ENCODE assay signal across 13 cellular contexts in genomic region chr13:32047796-32048195, GRCh38. TPM values are rescaled to one million over a fixed set of nuclear protein-coding genes. Genes with fewer than 3 reads are reported as not detected.
DNase-seq lines count a peak whose midpoint lies in the region; ATAC-seq and TF ChIP-seq lines count a peak whose summit lies in the region.
"Had no signal": no experiment of that assay in that cellular context is flagged by ENCODE, and none has a peak within 500 bp of the region (broad histone marks: within the 10 kb centered on the region; RNA-seq: fewer than 3 reads in every experiment).

No MANE protein-coding gene starts in this region.

- no peaks in the 10 kb centered on the region for H3K27me3 Mint-ChIP-seq in progenitor cell of endocrine pancreas

- peaks cover 15% of the 10 kb centered on the region for H3K4me1 Mint-ChIP-seq in progenitor cell of endocrine pancreas (ENCODE audit: low read depth)

- TF ChIP-seq CTCF in progenitor cell of endocrine pancreas (IDR thresholded peaks at IDR 0.05; ENCODE audit: unreplicated experiment): no peak

- H3K27ac Mint-ChIP-seq in progenitor cell of endocrine pancreas: peak overlapping the region; percentile 57
- H3K27ac Mint-ChIP-seq: natural killer cell had no signal

- H3K9me3 Mint-ChIP-seq in progenitor cell of endocrine pancreas (ENCODE audit: low read depth): peaks cover 1% of the 10 kb centered on the region
- H3K9me3 Mint-ChIP-seq: natural killer cell had no signal

- DNase-seq in SIG-M5 treated with dmso at 0.1 percent for 504 hours (lab: John Stamatoyannopoulos, UW; ENCODE audit: unreplicated experiment) (peak; percentile 22), SIG-M5 (lab: John Stamatoyannopoulos, UW) (no peak), SKM-1 (lab: John Stamatoyannopoulos, UW; ENCODE audit: unreplicated experiment) (peak; percentile 40), progenitor cell of endocrine pancreas (ENCODE audit: low spot score, unreplicated experiment) (no peak), dermis blood vessel endothelial cell (no peak), medulla oblongata (ENCODE audit: extremely low spot score) (no peak), amygdala (lab: John Stamatoyannopoulos, UW) (no peak)
- DNase-seq: 8988T; activated CD4-positive, CD25-positive, alpha-beta regulatory T cell; glutamatergic neuron; natural killer cell had no signal

- ATAC-seq in GM21381 (IDR thresholded peaks at IDR 0.05; ENCODE audit: unreplicated experiment): peak; percentile 74
- ATAC-seq: HCT116, natural killer cell had no signal

- H3K4me3 Mint-ChIP-seq in progenitor cell of endocrine pancreas (ENCODE audit: low read depth): no peak overlapping the region
- H3K4me3 Mint-ChIP-seq: natural killer cell had no signal

- H3K36me3 Mint-ChIP-seq in progenitor cell of endocrine pancreas (ENCODE audit: insufficient read depth): no peaks in the 10 kb centered on the region
- H3K36me3 Mint-ChIP-seq: natural killer cell had no signal

RNA-seq across cellular contexts. Expression of gene FRY, which starts 16.2 kb away (rescaled TPM):
- total RNA-seq in progenitor cell of endocrine pancreas: 12.0 and 14.3 TPM in 2 replicates
- 127 TPM in 2 replicates for total RNA-seq in dermis blood vessel endothelial cell

Comparison
In these comparisons a context has a peak if more than half of its experiments do, and no peak if none do; other contexts are left out.
1. DNase-seq: peak in SIG-M5 treated with dmso at 0.1 percent for 504 hours (single experiment) and SKM-1 (single experiment); none in SIG-M5 (single experiment), progenitor cell of endocrine pancreas (single experiment), dermis blood vessel endothelial cell (single experiment), medulla oblongata (single experiment) and amygdala (0 of 56).